1 cellular context compared by ENCODE assay signal in genomic region chr20:32522775-32523612, GRCh38.
A peak's percentile ranks its signal among the peaks of the same experiment; 100 is the strongest.
TF ChIP-seq lines count a peak whose summit lies in the region.

No MANE protein-coding gene starts in this region.

TF ChIP-seq in HepG2, 621 proteins besides CTCF, POLR2A, EP300 and RAD21 (continued from another document and continues in another):
- TF ChIP-seq RERE (CRISPR knock-in tag; IDR thresholded peaks at IDR 0.05; ENCODE audit: low read depth) = 0 out of 2 replicates have a peak, but pooled peaks have one; percentile 70
- no peak for TF ChIP-seq CHCHD3 (CRISPR knock-in tag; IDR thresholded peaks at IDR 0.05)
- no peak for TF ChIP-seq ZNF20 (CRISPR knock-in tag; IDR thresholded peaks at IDR 0.05)
- peak; percentile 85; the same call in 1 of the 2 replicates for TF ChIP-seq ZMAT3 (CRISPR knock-in tag; conservative IDR thresholded peaks at IDR 0.05)
- peak; percentile 57; the same call in 1 of the 2 replicates for TF ChIP-seq SP4 (CRISPR knock-in tag; IDR thresholded peaks at IDR 0.05)
- peak; percentile 88 for TF ChIP-seq ZNF609 (CRISPR knock-in tag; IDR thresholded peaks at IDR 0.05; ENCODE audit: borderline replicate concordance)
- peak; percentile 95 for TF ChIP-seq HNF4G (IDR thresholded peaks at IDR 0.05; ENCODE audit: borderline replicate concordance, low read depth, low read length)
- peak; percentile 95 for TF ChIP-seq HNF4G (CRISPR knock-in tag; IDR thresholded peaks at IDR 0.05; ENCODE audit: borderline replicate concordance, low read depth)
- TF ChIP-seq ZNF878 (CRISPR knock-in tag; IDR thresholded peaks at IDR 0.05) = 0 out of 2 replicates have a peak, but pooled peaks have one; percentile 45
- no peak for TF ChIP-seq ADNP (CRISPR knock-in tag; IDR thresholded peaks at IDR 0.05)
- peak; percentile 76 for TF ChIP-seq BCL6 (CRISPR knock-in tag; IDR thresholded peaks at IDR 0.05)
- no peak for TF ChIP-seq NFYC (CRISPR knock-in tag; IDR thresholded peaks at IDR 0.05)
- no peak; the same call in 1 of the 2 replicates for TF ChIP-seq NR2C2 (CRISPR knock-in tag; IDR thresholded peaks at IDR 0.05; ENCODE audit: borderline replicate concordance)
- peak; percentile 69 for TF ChIP-seq ZNF629 (CRISPR knock-in tag; conservative IDR thresholded peaks at IDR 0.05)
- TF ChIP-seq PPARG (CRISPR knock-in tag; conservative IDR thresholded peaks at IDR 0.05) = peak; percentile 61; the same call in 1 of the 2 replicates
- TF ChIP-seq RCOR2 (CRISPR knock-in tag; IDR thresholded peaks at IDR 0.05) = peak; percentile 97
- TF ChIP-seq ZNF770 (CRISPR knock-in tag; IDR thresholded peaks at IDR 0.05) = peak; percentile 84
- peak; percentile 70; the same call in 1 of the 2 replicates for TF ChIP-seq ETV5 (CRISPR knock-in tag; IDR thresholded peaks at IDR 0.05; ENCODE audit: borderline replicate concordance)
- TF ChIP-seq SMARCC2 (IDR thresholded peaks at IDR 0.05) = no peak
- TF ChIP-seq MAX (IDR thresholded peaks at IDR 0.05) = peak; percentile 51; the same call in 1 of the 2 replicates
- TF ChIP-seq THAP7 (CRISPR knock-in tag; IDR thresholded peaks at IDR 0.05) = peak; percentile 80; the same call in 1 of the 2 replicates
- peak; percentile 26; the same call in 1 of the 2 replicates for TF ChIP-seq ZNF639 (CRISPR knock-in tag; conservative IDR thresholded peaks at IDR 0.05)
- TF ChIP-seq DRAP1 (CRISPR knock-in tag; IDR thresholded peaks at IDR 0.05) = peak; percentile 68; the same call in 1 of the 2 replicates
- TF ChIP-seq ZNF124 (CRISPR knock-in tag; IDR thresholded peaks at IDR 0.05) = peak; percentile 93; the same call in 1 of the 2 replicates
- 0 out of 2 replicates have a peak, but pooled peaks have one; percentile 94 for TF ChIP-seq ZNF512B (CRISPR knock-in tag; IDR thresholded peaks at IDR 0.05; ENCODE audit: borderline replicate concordance)
- TF ChIP-seq ZNF24 (IDR thresholded peaks at IDR 0.05) = no peak
- TF ChIP-seq ZC3H13 (CRISPR knock-in tag; IDR thresholded peaks at IDR 0.05) = 0 out of 2 replicates have a peak, but pooled peaks have one; percentile 16
- peak; percentile 68 for TF ChIP-seq KDM6A (CRISPR knock-in tag; IDR thresholded peaks at IDR 0.05; ENCODE audit: low read depth)
- TF ChIP-seq DMTF1 (CRISPR knock-in tag; IDR thresholded peaks at IDR 0.05) = no peak
- no peak for TF ChIP-seq ATF1 (CRISPR knock-in tag; IDR thresholded peaks at IDR 0.05)
- peak; percentile 79; the same call in 1 of the 2 replicates for TF ChIP-seq TBX2 (CRISPR knock-in tag; IDR thresholded peaks at IDR 0.05; ENCODE audit: borderline replicate concordance)
- peak; percentile 88 for TF ChIP-seq RARA (CRISPR knock-in tag; IDR thresholded peaks at IDR 0.05)
- 0 out of 2 replicates have a peak, but pooled peaks have one; percentile 28 for TF ChIP-seq ZNF543 (CRISPR knock-in tag; IDR thresholded peaks at IDR 0.05)
- TF ChIP-seq ETV6 (CRISPR knock-in tag; conservative IDR thresholded peaks at IDR 0.05) = peak; percentile 67; the same call in 1 of the 2 replicates
- 0 out of 2 replicates have a peak, but pooled peaks have one; percentile 78 for TF ChIP-seq TBP (CRISPR knock-in tag; IDR thresholded peaks at IDR 0.05)
- TF ChIP-seq MLX (CRISPR knock-in tag; IDR thresholded peaks at IDR 0.05) = peak; percentile 64; the same call in 1 of the 2 replicates
- TF ChIP-seq JARID2 (CRISPR knock-in tag; IDR thresholded peaks at IDR 0.05; ENCODE audit: insufficient replicate concordance) = no peak
- TF ChIP-seq STAG1 (CRISPR knock-in tag; IDR thresholded peaks at IDR 0.05) = peak; percentile 72
- TF ChIP-seq SMAD3 (CRISPR knock-in tag; IDR thresholded peaks at IDR 0.05) = peak; percentile 87
